ENCODE assay signal across 21 cellular contexts in genomic region chr11:83785942-83786341, GRCh38.
"Had no signal": no experiment of that assay in that cellular context is flagged by ENCODE, and none has a peak within 500 bp of the region (broad histone marks: within the 10 kb centered on the region; RNA-seq: fewer than 3 reads in every experiment).

No MANE protein-coding gene starts in this region.

- ATAC-seq: HepG2, T-cell had no signal

- FAIRE-seq: HepG2, RCC 7860 had no signal

- DNase-seq: IMR-90, Karpas-422, KG1, MG63, NCI-H1092, NCI-H1105 treated with DMSO at 0.1 percent for 48 hours, NCI-H1417 treated with DMSO at 0.1 percent for 48 hours, NCI-H146, NCI-H187, NCI-H2029, NCI-H2081 treated with DMSO at 0.1 percent for 48 hours, NCI-H2171, NCI-H345, NCI-H446 treated with DMSO at 0.1 percent for 48 hours, NCI-H526, RPMI8226, SHP77, SW 1271, T-cell had no signal

- H3K9me3 ChIP-seq: MG63 had no signal

- H3K27me3 ChIP-seq: MG63 had no signal

- H3K4me3 ChIP-seq: MG63 had no signal

- H3K36me3 ChIP-seq: MG63 had no signal
